In genomic region chr20:62025832-62026563, GRCh38 we compare ENCODE assay signal across 1 cellular context.
TF ChIP-seq lines count a peak whose summit lies in the region.

No MANE protein-coding gene starts in this region.

TF ChIP-seq in GM23338, 12 proteins besides CTCF, POLR2A, EP300 and RAD21 (continued from another document):
- no peak for TF ChIP-seq ZNF462 (CRISPR knock-in tag; IDR thresholded peaks at IDR 0.05)
TF ChIP-seq in GM23338: peak in this region for 0.
